Comparison of ENCODE assay signal across 37 cellular contexts in the genomic region with DNA sequence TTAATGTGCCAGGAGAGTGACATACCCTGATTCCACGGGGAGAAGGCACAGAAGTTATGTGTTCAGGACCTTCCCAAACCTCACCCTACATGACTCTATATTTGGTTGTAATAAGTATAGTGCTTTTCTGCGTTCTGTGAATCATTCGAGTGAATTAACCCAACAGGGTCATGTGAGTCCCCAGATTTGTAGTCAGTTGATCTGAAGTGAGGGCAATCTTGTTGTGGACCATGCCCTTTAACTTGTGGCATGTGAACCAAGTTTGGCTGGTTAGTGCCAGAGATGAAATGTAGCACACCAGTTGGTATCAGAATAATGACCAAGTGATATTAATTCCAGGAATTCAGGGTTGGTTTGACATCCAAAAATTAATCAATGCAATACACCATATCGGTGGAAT.
"Had no signal": no experiment of that assay in that cellular context is flagged by ENCODE, and none has a peak within 500 bp of the region (broad histone marks: within the 10 kb centered on the region; RNA-seq: fewer than 3 reads in every experiment).

No MANE protein-coding gene starts in this region.

- H3K4me1 Mint-ChIP-seq: activated B cell treated with CpG ODN at 0.5 μM for 24 hours; activated naive CD8-positive, alpha-beta T cell treated with anti-CD3 and anti-CD28 coated beads for 36 hours; activated T-helper 17 cell treated with anti-CD3 and anti-CD28 coated beads, Interleukin-2, amount 50 U/mL, for 72 hours; central memory CD8-positive, alpha-beta T cell had no signal

- FAIRE-seq: bronchial epithelial cell, TTC549 had no signal

- H3K27ac Mint-ChIP-seq: activated B cell treated with CpG ODN at 0.5 μM for 24 hours; activated CD4-positive, alpha-beta memory T cell treated with anti-CD3 and anti-CD28 coated beads for 36 hours; activated CD8-positive, alpha-beta T cell treated with anti-CD3 and anti-CD28 coated beads for 36 hours; activated naive CD4-positive, alpha-beta T cell treated with anti-CD3 and anti-CD28 coated beads for 36 hours; activated naive CD8-positive, alpha-beta T cell treated with anti-CD3 and anti-CD28 coated beads for 36 hours; activated T-cell treated with anti-CD3 and anti-CD28 coated beads, Interleukin-2, amount 50 U/mL, for 72 hours; activated T-helper 1 cell treated with anti-CD3 and anti-CD28 coated beads, Interleukin-12 subunit alpha, Interleukin-12 subunit beta, Interleukin-2, Interleukin-4 antibody, amounts not matched to agents 30 ng/mL and 10 ng/mL and 1 ng/mL, durations not matched to agents 14 hours and 24 hours and 36 hours; activated T-helper 17 cell treated with anti-CD3 and anti-CD28 coated beads, Interleukin-2, amount 50 U/mL, for 72 hours; brain; T-helper 1 cell treated with Interleukin-12 subunit alpha and Interleukin-12 subunit beta and Interleukin-4 antibody, amounts not matched to agents 30 μg/mL and 1 μg/mL, for 36 hours; T-helper 2 cell treated with Interferon-gamma antibody and Interleukin-4, amounts not matched to agents 5 μg/mL and 100 μg/mL, for 36 hours had no signal

- H3K27me3 ChIP-seq: adrenal gland, cardiac muscle cell had no signal

- ATAC-seq: activated CD8-positive, alpha-beta T cell treated with anti-CD3 and anti-CD28 coated beads for 36 hours; activated naive CD4-positive, alpha-beta T cell treated with anti-CD3 and anti-CD28 coated beads, Interleukin-2, amount 50 U/mL, for 72 hours; activated T-cell treated with anti-CD3 and anti-CD28 coated beads, Interleukin-2, amount 50 U/mL, for 4 hours; activated T-cell treated with anti-CD3 and anti-CD28 coated beads, Interleukin-2, amount 50 U/mL, for 72 hours; activated T-helper 17 cell treated with anti-CD3 and anti-CD28 coated beads, Interleukin-2, amount 50 U/mL, for 72 hours had no signal

- H3K4me1 ChIP-seq: adrenal gland had no signal

- H3K36me3 ChIP-seq: adrenal gland, cardiac muscle cell had no signal

- DNase-seq: activated B cell treated with CpG ODN at 0.5 μM for 24 hours; activated CD4-positive, alpha-beta memory T cell treated with anti-CD3 and anti-CD28 coated beads for 36 hours; activated CD4-positive, alpha-beta T cell treated with anti-CD3 and anti-CD28 coated beads for 4 hours; activated CD4-positive, alpha-beta T cell treated with anti-CD3 and anti-CD28 coated beads, Interleukin-2, amount 50 U/mL, for 1 hour; activated CD4-positive, alpha-beta T cell treated with anti-CD3 and anti-CD28 coated beads, Interleukin-2, amount 50 U/mL, for 4 hours; activated CD4-positive, CD25-positive, alpha-beta regulatory T cell treated with anti-CD3 and anti-CD28 coated beads, Interleukin-2, amount 50 U/mL, for 72 hours; activated CD8-positive, alpha-beta memory T cell treated with anti-CD3 and anti-CD28 coated beads, Interleukin-2, amount 50 U/mL, for 4 hours; activated CD8-positive, alpha-beta T cell treated with anti-CD3 and anti-CD28 coated beads for 36 hours; activated effector memory CD4-positive, alpha-beta T cell treated with anti-CD3 and anti-CD28 coated beads, Interleukin-2, amount 50 U/mL, for 16 hours; activated gamma-delta T cell treated with Interleukin-2 at 50 U/mL for 16 hours; activated naive CD4-positive, alpha-beta T cell; activated naive CD4-positive, alpha-beta T cell treated with anti-CD3 and anti-CD28 coated beads for 36 hours; activated naive CD4-positive, alpha-beta T cell treated with anti-CD3 and anti-CD28 coated beads, Interleukin-2, amount 50 U/mL, for 16 hours; activated naive CD8-positive, alpha-beta T cell treated with anti-CD3 and anti-CD28 coated beads for 36 hours; activated T-cell treated with anti-CD3 and anti-CD28 coated beads for 4 hours; activated T-cell treated with anti-CD3 and anti-CD28 coated beads, Interleukin-2, amount 50 U/mL, for 1 hour; activated T-cell treated with anti-CD3 and anti-CD28 coated beads, Interleukin-2, amount 50 U/mL, for 4 hours; activated T-cell treated with anti-CD3 and anti-CD28 coated beads, Interleukin-2, amount 50 U/mL, for 72 hours; adrenal gland; amniotic stem cell; aorta; caudate nucleus; cerebellar nuclear complex; T-helper 1 cell; T-helper 2 cell; T-helper 9 cell had no signal

- H3K9me3 ChIP-seq: adrenal gland had no signal

- H3K27ac ChIP-seq: adrenal gland, cardiac muscle cell, VCaP had no signal

- H3K9me3 Mint-ChIP-seq: activated naive CD8-positive, alpha-beta T cell treated with anti-CD3 and anti-CD28 coated beads for 36 hours; activated T-cell treated with anti-CD3 and anti-CD28 coated beads, Interleukin-2, amount 50 U/mL, for 72 hours; central memory CD8-positive, alpha-beta T cell had no signal

- H3K4me3 ChIP-seq: adrenal gland, cardiac muscle cell had no signal

- H3K4me3 Mint-ChIP-seq: activated B cell treated with CpG ODN at 0.5 μM for 24 hours; activated CD4-positive, alpha-beta memory T cell treated with anti-CD3 and anti-CD28 coated beads for 36 hours; activated CD8-positive, alpha-beta T cell treated with anti-CD3 and anti-CD28 coated beads for 36 hours; activated naive CD4-positive, alpha-beta T cell treated with anti-CD3 and anti-CD28 coated beads for 36 hours; activated naive CD8-positive, alpha-beta T cell treated with anti-CD3 and anti-CD28 coated beads for 36 hours; activated T-cell treated with anti-CD3 and anti-CD28 coated beads, Interleukin-2, amount 50 U/mL, for 4 hours; activated T-cell treated with anti-CD3 and anti-CD28 coated beads, Interleukin-2, amount 50 U/mL, for 72 hours; activated T-helper 1 cell treated with anti-CD3 and anti-CD28 coated beads, Interleukin-12 subunit alpha, Interleukin-12 subunit beta, Interleukin-2, Interleukin-4 antibody, amounts not matched to agents 30 ng/mL and 10 ng/mL and 1 ng/mL, durations not matched to agents 14 hours and 24 hours and 36 hours; activated T-helper 17 cell treated with anti-CD3 and anti-CD28 coated beads, Interleukin-2, amount 50 U/mL, for 72 hours; brain; central memory CD8-positive, alpha-beta T cell; T-helper 1 cell treated with Interleukin-12 subunit alpha and Interleukin-12 subunit beta and Interleukin-4 antibody, amounts not matched to agents 30 μg/mL and 1 μg/mL, for 36 hours; T-helper 2 cell treated with Interferon-gamma antibody and Interleukin-4, amounts not matched to agents 5 μg/mL and 100 μg/mL, for 36 hours had no signal

- H3K36me3 Mint-ChIP-seq: activated naive CD8-positive, alpha-beta T cell treated with anti-CD3 and anti-CD28 coated beads for 36 hours; brain had no signal
